In the genomic region with DNA sequence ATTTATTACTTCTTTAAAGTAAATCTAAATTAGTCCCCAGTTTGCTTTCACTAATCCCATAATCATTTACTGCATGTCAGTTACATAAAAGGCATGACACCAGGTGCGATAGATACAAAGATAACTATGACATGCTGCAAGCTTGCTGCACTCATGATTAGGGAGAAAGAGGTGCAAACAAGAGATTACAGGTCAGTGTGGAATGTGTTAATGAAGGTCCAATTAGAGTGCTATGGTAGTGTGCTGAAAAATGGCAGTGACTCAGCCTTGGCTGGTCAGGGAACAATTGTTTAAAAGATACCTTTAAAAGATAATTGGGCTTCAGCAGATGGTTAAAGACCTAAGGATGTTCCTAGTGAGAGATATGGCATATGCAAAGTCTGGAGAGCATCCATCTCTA, we compare ENCODE assay signal across 17 cellular contexts.
DNase-seq lines count a peak whose midpoint lies in the region; ATAC-seq and TF ChIP-seq lines count a peak whose summit lies in the region.
"Had no signal": no experiment of that assay in that cellular context is flagged by ENCODE, and none has a peak within 500 bp of the region (broad histone marks: within the 10 kb centered on the region; RNA-seq: fewer than 3 reads in every experiment).

No MANE protein-coding gene starts in this region.

- POLR2A ChIA-PET in HEK293 (lab: Yijun Ruan, JAX) = no interaction called here

- no peak overlapping the region for H3K27ac Mint-ChIP-seq in neural progenitor cell
- H3K27ac Mint-ChIP-seq: CD4-positive, alpha-beta memory T cell had no signal

- no peaks in the 10 kb centered on the region for H3K36me3 Mint-ChIP-seq in neural progenitor cell
- H3K36me3 Mint-ChIP-seq: CD4-positive, alpha-beta memory T cell had no signal

- no peaks in the 10 kb centered on the region for H3K79me2 ChIP-seq in neural progenitor cell (ENCODE audit: low read depth)

- H3K4me2 ChIP-seq in neural progenitor cell = no peak overlapping the region

- H3K4me1 Mint-ChIP-seq in neural progenitor cell = no peaks in the 10 kb centered on the region

- no peaks in the 10 kb centered on the region for H3K36me3 ChIP-seq in HEK293 (ENCODE audit: control insufficient read depth in 2 of 2, insufficient read depth in 1 of 2, low read length in 2 of 2)
- H3K36me3 ChIP-seq in neural progenitor cell = no peaks in the 10 kb centered on the region

- H3K4me1 ChIP-seq in HEK293 (ENCODE audit: control insufficient read depth, insufficient read depth, low read length) = no peaks in the 10 kb centered on the region
- peaks cover 4% of the 10 kb centered on the region for H3K4me1 ChIP-seq in neural progenitor cell

- ATAC-seq in GM21786 (IDR thresholded peaks at IDR 0.05; ENCODE audit: unreplicated experiment) = no peak

- no peaks in the 10 kb centered on the region for H3K27me3 Mint-ChIP-seq in neural progenitor cell (ENCODE audit: insufficient read depth, low read depth)
- H3K27me3 Mint-ChIP-seq: CD4-positive, alpha-beta memory T cell had no signal

- TF ChIP-seq CTCF in HEK293 (tag by site-specific recombination; IDR thresholded peaks at IDR 0.05) (no peak), neural progenitor cell (IDR thresholded peaks at IDR 0.05) (no peak)

- H2AFZ ChIP-seq in neural progenitor cell (replicated peaks) = no peak overlapping the region
- H2AFZ ChIP-seq: GM23248 had no signal

- H4K20me1 ChIP-seq in neural progenitor cell (ENCODE audit: low read depth) = no peaks in the 10 kb centered on the region

- no peaks in the 10 kb centered on the region for H3F3A ChIP-seq in neural progenitor cell (ENCODE audit: low read depth)

- no peak overlapping the region for H3K27ac ChIP-seq in HEK293 (ENCODE audit: extremely low read depth, low read depth, low read length)
- H3K27ac ChIP-seq in neural progenitor cell = no peak overlapping the region
- H3K27ac ChIP-seq: GM23248 had no signal

- no peak overlapping the region for H3K4me3 Mint-ChIP-seq in neural progenitor cell
- H3K4me3 Mint-ChIP-seq: CD4-positive, alpha-beta memory T cell had no signal

- H3K9me3 ChIP-seq in HEK293 (ENCODE audit: control insufficient read depth, insufficient read depth, low read depth, low read length) (no peaks in the 10 kb centered on the region), neural progenitor cell (ENCODE audit: low read depth) (no peaks in the 10 kb centered on the region)

- CTCF ChIA-PET in HEK293 (lab: Yijun Ruan, JAX) = no interaction called here

- no peaks in the 10 kb centered on the region for H3K27me3 ChIP-seq in neural progenitor cell

- no peak overlapping the region for H3K9ac ChIP-seq in neural progenitor cell
- H3K9ac ChIP-seq: GM23248 had no signal

- H3K9me3 Mint-ChIP-seq in neural progenitor cell = peaks cover 5% of the 10 kb centered on the region

- DNase-seq in NCI-H69 (lab: John Stamatoyannopoulos, UW) (peak; percentile 60), iPS-NIHi7 (ENCODE audit: extremely low spot score) (peak; percentile 11), neural progenitor cell (ENCODE audit: low spot score) (no peak), anterior cingulate cortex (lab: John Stamatoyannopoulos, UW) (no peak)
- DNase-seq: 8988T; C1 segment of cervical spinal cord; Calu3; CD4-positive, alpha-beta memory T cell; COR-L47; DMS53; DMS79 treated with DMSO at 0.1 percent for 48 hours; GF-D8; GM23248; H7; HCEC 1CT had no signal

- H3K4me3 ChIP-seq in HEK293 (ENCODE audit: low read depth, low read length) = no peak overlapping the region
- no peak overlapping the region for H3K4me3 ChIP-seq in neural progenitor cell
- H3K4me3 ChIP-seq: GM23248 had no signal

TF ChIP-seq in HEK293, 187 proteins besides CTCF, POLR2A, EP300 and RAD21:
- TF ChIP-seq, protein P1, sequence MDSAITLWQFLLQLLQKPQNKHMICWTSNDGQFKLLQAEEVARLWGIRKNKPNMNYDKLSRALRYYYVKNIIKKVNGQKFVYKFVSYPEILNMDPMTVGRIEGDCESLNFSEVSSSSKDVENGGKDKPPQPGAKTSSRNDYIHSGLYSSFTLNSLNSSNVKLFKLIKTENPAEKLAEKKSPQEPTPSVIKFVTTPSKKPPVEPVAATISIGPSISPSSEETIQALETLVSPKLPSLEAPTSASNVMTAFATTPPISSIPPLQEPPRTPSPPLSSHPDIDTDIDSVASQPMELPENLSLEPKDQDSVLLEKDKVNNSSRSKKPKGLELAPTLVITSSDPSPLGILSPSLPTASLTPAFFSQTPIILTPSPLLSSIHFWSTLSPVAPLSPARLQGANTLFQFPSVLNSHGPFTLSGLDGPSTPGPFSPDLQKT (IDR thresholded peaks at IDR 0.05; ENCODE audit: borderline replicate concordance, low read depth, low read length) = no peak
- no peak for TF ChIP-seq KLF7 (tag by site-specific recombination; IDR thresholded peaks at IDR 0.05; ENCODE audit: borderline replicate concordance)
- no peak for TF ChIP-seq ZBTB1 (tag by site-specific recombination; IDR thresholded peaks at IDR 0.05)
- peak; percentile 72 for TF ChIP-seq ZNF133 (tag by site-specific recombination; IDR thresholded peaks at IDR 0.05)
- no peak for TF ChIP-seq YY1 (tag by site-specific recombination; IDR thresholded peaks at IDR 0.05)
- TF ChIP-seq ZFP37 (tag by site-specific recombination; IDR thresholded peaks at IDR 0.05) = no peak

Comparison
In these comparisons a context has a peak if more than half of its experiments do, and no peak if none do; other contexts are left out.
1. DNase-seq: peak in NCI-H69 (single experiment) and iPS-NIHi7 (single experiment); none in neural progenitor cell (single experiment) and anterior cingulate cortex (0 of 58).